Comparison of ENCODE assay signal across 1 cellular context in the genomic region with DNA sequence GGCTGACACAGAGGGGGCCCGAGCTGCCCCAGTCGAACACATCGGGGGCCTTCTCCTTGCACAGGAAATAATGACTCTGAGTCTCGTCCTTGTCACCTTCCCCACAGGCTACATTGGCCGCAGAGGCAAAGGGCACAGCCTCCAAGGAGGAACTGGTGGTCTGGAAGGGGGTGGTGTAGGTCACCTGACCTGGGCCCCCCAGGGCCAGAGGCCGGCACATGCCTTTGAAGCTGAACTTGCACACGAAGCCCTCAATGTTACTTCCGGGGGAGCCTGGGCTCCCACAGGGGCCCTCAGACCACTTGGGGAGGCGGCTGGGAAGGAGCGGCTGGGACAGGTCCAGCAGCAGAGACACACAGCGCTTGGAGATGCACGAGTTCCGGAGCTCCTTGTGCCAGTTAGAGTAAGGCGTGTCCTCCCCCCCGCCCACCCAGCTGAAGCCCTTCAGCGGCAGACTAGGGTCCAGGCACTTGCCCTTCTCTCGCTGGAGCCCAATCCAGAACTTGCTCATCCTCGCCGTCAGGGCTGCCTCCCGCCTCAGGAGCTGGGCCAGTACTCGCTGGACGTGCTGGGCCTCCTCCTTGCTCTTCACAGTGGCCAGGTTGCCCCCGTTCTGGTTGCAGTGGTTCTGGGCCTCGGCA.
TF ChIP-seq lines count a peak whose summit lies in the region.

No MANE protein-coding gene starts in this region.

TF ChIP-seq in endothelial cell of umbilical vein, 7 proteins besides CTCF, POLR2A, EP300 and RAD21:
- TF ChIP-seq, protein P1, sequence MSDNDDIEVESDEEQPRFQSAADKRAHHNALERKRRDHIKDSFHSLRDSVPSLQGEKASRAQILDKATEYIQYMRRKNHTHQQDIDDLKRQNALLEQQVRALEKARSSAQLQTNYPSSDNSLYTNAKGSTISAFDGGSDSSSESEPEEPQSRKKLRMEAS (IDR thresholded peaks at IDR 0.05; ENCODE audit: insufficient read depth, insufficient read length), result no peak
- TF ChIP-seq EZH2 (IDR thresholded peaks at IDR 0.05; ENCODE audit: borderline replicate concordance, low read depth, low read length, severe bottlenecking) (no peak), POLR2AphosphoS5 (IDR thresholded peaks at IDR 0.05; ENCODE audit: insufficient read depth, low read depth, low read length) (no peak), FOS (IDR thresholded peaks at IDR 0.05; ENCODE audit: borderline replicate concordance, insufficient read depth, low read length) (no peak), JUN (IDR thresholded peaks at IDR 0.05; ENCODE audit: borderline replicate concordance, insufficient read depth, insufficient read length, low read depth) (no peak), GATA2 (IDR thresholded peaks at IDR 0.05; ENCODE audit: insufficient read depth, insufficient read length, low read depth, low read length) (no peak), MYC (IDR thresholded peaks at IDR 0.05; ENCODE audit: low read depth, low read length) (no peak)
